Comparison of ENCODE assay signal across 17 cellular contexts in the genomic region with DNA sequence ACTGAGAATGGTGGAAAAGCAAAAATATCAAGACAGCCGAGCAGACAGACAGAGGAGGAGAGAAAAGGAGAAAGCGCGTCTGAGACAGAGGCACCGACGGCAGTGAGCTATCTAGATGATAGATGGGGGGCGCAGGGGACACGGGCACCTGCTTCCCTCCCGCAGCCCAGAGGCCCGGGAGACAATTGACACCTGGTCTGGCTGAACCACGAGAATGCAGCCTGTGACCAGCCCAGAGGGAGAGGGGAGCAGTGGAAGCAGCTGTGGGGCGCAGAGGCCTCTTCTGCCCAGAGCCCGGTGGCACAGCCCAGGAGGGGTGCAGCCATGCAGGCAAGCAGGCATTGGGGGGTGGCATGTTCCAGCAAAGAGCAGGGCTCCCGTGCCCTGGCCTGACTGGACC. TPM values are rescaled to one million over a fixed set of nuclear protein-coding genes. Genes with fewer than 3 reads are reported as not detected.
"Had no signal": no experiment of that assay in that cellular context is flagged by ENCODE, and none has a peak within 500 bp of the region (broad histone marks: within the 10 kb centered on the region; RNA-seq: fewer than 3 reads in every experiment).

No MANE protein-coding gene starts in this region.

- H3K9me3 ChIP-seq: sigmoid colon, suprapubic skin, upper lobe of right lung had no signal

- H3K36me3 ChIP-seq: sigmoid colon, suprapubic skin, upper lobe of right lung had no signal

- H3K4me1 ChIP-seq: sigmoid colon, suprapubic skin, upper lobe of right lung had no signal

- FAIRE-seq: endometrium had no signal

- H3K27ac ChIP-seq: sigmoid colon, suprapubic skin, upper lobe of right lung had no signal

- H3K4me3 ChIP-seq: lung, sigmoid colon, suprapubic skin, upper lobe of right lung had no signal

- DNase-seq: activated CD4-positive, alpha-beta T cell treated with anti-CD3 and anti-CD28 coated beads, Interleukin-2, amount 50 U/mL, for 4 hours; activated CD4-positive, CD25-positive, alpha-beta regulatory T cell treated with anti-CD3 and anti-CD28 coated beads, Interleukin-2, amount 50 U/mL, for 72 hours; activated effector memory CD4-positive, alpha-beta T cell treated with Interleukin-2 at 50 U/mL for 16 hours; activated T-cell treated with anti-CD3 and anti-CD28 coated beads, Interleukin-2, amount 50 U/mL, for 1 hour; immature natural killer cell; left cardiac atrium; naive thymus-derived CD4-positive, alpha-beta T cell; sigmoid colon; stimulated activated CD4-positive, alpha-beta T cell treated with anti-CD3 and anti-CD28 coated beads, Interleukin-2, amount 100 ng/mL, for 48 hours; stimulated activated naive CD8-positive, alpha-beta T cell treated with anti-CD3 and anti-CD28 coated beads, Interleukin-15, Interleukin-2, amounts not matched to agents 100 U/mL and 50 U/mL, for 24 hours; T-helper 2 cell; upper lobe of right lung had no signal

- ATAC-seq: activated naive CD4-positive, alpha-beta T cell treated with anti-CD3 and anti-CD28 coated beads, Interleukin-2, amount 50 U/mL, for 72 hours; esophagus mucosa; left cardiac atrium; naive thymus-derived CD4-positive, alpha-beta T cell; stimulated activated naive CD8-positive, alpha-beta T cell treated with anti-CD3 and anti-CD28 coated beads, Interleukin-15, Interleukin-2, amounts not matched to agents 100 U/mL and 50 U/mL, for 24 hours; upper lobe of right lung had no signal

RNA-seq across cellular contexts. Expression of gene ELFN2, which starts 48.2 kb away (rescaled TPM):
- total RNA-seq: esophagus mucosa had no signal
- polyA plus RNA-seq: naive thymus-derived CD4-positive, alpha-beta T cell had no signal
